14 cellular contexts compared by ENCODE assay signal in genomic region chr7:143434660-143435059, GRCh38. TPM values are rescaled to one million over a fixed set of nuclear protein-coding genes. Genes with fewer than 3 reads are reported as not detected.
A peak's percentile ranks its signal among the peaks of the same experiment; 100 is the strongest.
DNase-seq lines count a peak whose midpoint lies in the region; ATAC-seq lines count a peak whose summit lies in the region.
"Had no signal": no experiment of that assay in that cellular context is flagged by ENCODE, and none has a peak within 500 bp of the region (broad histone marks: within the 10 kb centered on the region; RNA-seq: fewer than 3 reads in every experiment).

No MANE protein-coding gene starts in this region.

- DNase-seq in DMS53 (lab: John Stamatoyannopoulos, UW) (peak; percentile 60), DMS53 treated with DMSO at 0.1 percent for 48 hours (lab: John Stamatoyannopoulos, UW; ENCODE audit: unreplicated experiment) (no peak), SK-MEL-5 (ENCODE audit: low read depth, low spot score) (peak; percentile 30), Right ventricle myocardium superior (peak; percentile 71), stromal cell of bone marrow (ENCODE audit: low read depth) (peak; percentile 57)
- DNase-seq: adrenal gland; effector CD4-positive, alpha-beta T cell; H9; naive thymus-derived CD4-positive, alpha-beta T cell; stimulated activated CD4-positive, alpha-beta T cell treated with anti-CD3 and anti-CD28 coated beads, Interleukin-15, amount 100 ng/mL, for 24 hours had no signal

- in situ Hi-C loops in SK-MEL-5 (cut with HindIII; ENCODE audit: low pct_unique_long_range_greater_than_20kb, low sequenced_read_pairs) = no loop called here

- ATAC-seq in Right ventricle myocardium superior (ENCODE audit: poor library complexity) = peak; percentile 51
- ATAC-seq in GM18517 (IDR thresholded peaks at IDR 0.05; ENCODE audit: unreplicated experiment) = no peak
- ATAC-seq in GM21526 (IDR thresholded peaks at IDR 0.05; ENCODE audit: low FRiP score, unreplicated experiment) = no peak
- ATAC-seq in HG03280 (IDR thresholded peaks at IDR 0.05; ENCODE audit: unreplicated experiment) = no peak
- ATAC-seq: naive thymus-derived CD4-positive, alpha-beta T cell had no signal

- intact Hi-C loops in Right ventricle myocardium superior (cut with DNase I) = no loop called here

RNA-seq across cellular contexts. Expression of gene TAS2R60, which starts 8.6 kb away (rescaled TPM):
- not detected in 2 replicates for total RNA-seq in SK-MEL-5 (2014; rRNA removed; shearing (Covaris generic))
- not detected in 2 replicates for polyA plus RNA-seq in SK-MEL-5 (2015; cell fraction: cytosol; rRNA removed)
- not detected in 2 replicates for polyA plus RNA-seq in SK-MEL-5 (2015; cell fraction: nucleus; rRNA removed)
- not detected for total RNA-seq in Right ventricle myocardium superior
- total RNA-seq: H9; T-helper 1 cell treated with Interleukin-12 subunit alpha and Interleukin-12 subunit beta and Interleukin-4 antibody, amounts not matched to agents 30 ng/mL and 1 ng/mL, for 36 hours had no signal
- polyA plus RNA-seq: adrenal gland had no signal

RNA-seq across cellular contexts. Expression of gene EPHA1, which starts 26.0 kb away (rescaled TPM):
- not detected in 2 replicates for total RNA-seq in SK-MEL-5 (2014; rRNA removed; shearing (Covaris generic))
- polyA plus RNA-seq in SK-MEL-5 (2015; cell fraction: cytosol; rRNA removed) = not detected in 2 replicates
- polyA plus RNA-seq in SK-MEL-5 (2015; cell fraction: nucleus; rRNA removed) = not detected in 2 replicates
- 0.08 TPM for total RNA-seq in Right ventricle myocardium superior

RNA-seq across cellular contexts. Expression of gene TAS2R41, which starts 43.0 kb away (rescaled TPM):
- not detected in 2 replicates for total RNA-seq in SK-MEL-5 (2014; rRNA removed; shearing (Covaris generic))
- not detected in 2 replicates for polyA plus RNA-seq in SK-MEL-5 (2015; cell fraction: cytosol; rRNA removed)
- not detected in 2 replicates for polyA plus RNA-seq in SK-MEL-5 (2015; cell fraction: nucleus; rRNA removed)
- not detected for total RNA-seq in Right ventricle myocardium superior
- total RNA-seq: H9; T-helper 1 cell treated with Interleukin-12 subunit alpha and Interleukin-12 subunit beta and Interleukin-4 antibody, amounts not matched to agents 30 ng/mL and 1 ng/mL, for 36 hours had no signal
- polyA plus RNA-seq: adrenal gland; naive thymus-derived CD4-positive, alpha-beta T cell had no signal

RNA-seq across cellular contexts. Expression of gene ZYX, which starts 53.5 kb away (rescaled TPM):
- total RNA-seq in SK-MEL-5 (2014; rRNA removed; shearing (Covaris generic)) = 14.7 and 17.2 TPM in 2 replicates
- 84.5 and 107 TPM in 2 replicates for polyA plus RNA-seq in SK-MEL-5 (2015; cell fraction: cytosol; rRNA removed)
- polyA plus RNA-seq in SK-MEL-5 (2015; cell fraction: nucleus; rRNA removed) = 34.2 and 35.3 TPM in 2 replicates
- total RNA-seq in Right ventricle myocardium superior = 69.8 TPM
